ENCODE assay signal across 17 cellular contexts in the genomic region with DNA sequence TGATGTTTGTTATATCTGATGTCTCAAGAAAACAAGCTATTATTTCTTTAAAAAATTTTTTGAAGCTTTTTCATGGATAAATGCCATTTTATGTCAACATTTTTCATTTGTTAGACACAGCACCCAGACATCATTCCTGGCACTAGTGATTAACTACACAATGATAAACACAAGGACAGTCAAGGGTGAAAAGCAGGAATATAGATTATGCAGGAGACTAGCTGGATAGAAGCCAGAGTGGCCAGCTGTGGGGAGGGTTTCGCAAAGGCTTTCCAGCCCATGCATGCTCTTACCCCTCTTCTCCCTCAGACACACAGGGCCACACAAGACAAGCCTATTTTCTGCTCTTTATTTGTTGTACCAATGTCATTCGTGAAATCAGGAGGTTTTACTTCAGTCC.
DNase-seq lines count a peak whose midpoint lies in the region; ATAC-seq and TF ChIP-seq lines count a peak whose summit lies in the region.
"Had no signal": no experiment of that assay in that cellular context is flagged by ENCODE, and none has a peak within 500 bp of the region (broad histone marks: within the 10 kb centered on the region; RNA-seq: fewer than 3 reads in every experiment).

No MANE protein-coding gene starts in this region.

- H2BK120ac ChIP-seq in IMR-90 (ENCODE audit: low read depth, low read length), result no peak overlapping the region

- dilution Hi-C loops in IMR-90 (cut with HindIII; ENCODE audit: low sequenced_read_pairs, unreplicated experiment), result no loop called here

- no peak overlapping the region for H2AFZ ChIP-seq in IMR-90 (replicated peaks; ENCODE audit: low read length, poor library complexity)

- no peak overlapping the region for H3K18ac ChIP-seq in IMR-90 (ENCODE audit: low read depth, low read length)

- no peak overlapping the region for H4K91ac ChIP-seq in IMR-90 (ENCODE audit: insufficient read depth, low read depth, low read length)

- DNase-seq in BE2C, result peak; percentile 32
- DNase-seq in IMR-90, result peak; percentile 15
- DNase-seq in NCI-H2227 treated with DMSO at 0.1 percent for 48 hours (lab: John Stamatoyannopoulos, UW), result peak; percentile 59
- peak; percentile 4 for DNase-seq in choroid plexus epithelial cell (ENCODE audit: low read depth)
- no peak for DNase-seq in OCI-M1 (lab: John Stamatoyannopoulos, UW)
- no peak for DNase-seq in stimulated activated naive B cell treated with anti-CD40 and anti-IgM and Interleukin-4, amounts not matched to agents 10 μg/mL and 1 μg/mL and 100 μg/mL, for 72 hours
- DNase-seq in substantia nigra (lab: John Stamatoyannopoulos, UW), result no peak
- no peak for DNase-seq in effector CD4-positive, alpha-beta T cell
- DNase-seq: activated CD4-positive, alpha-beta T cell treated with anti-CD3 and anti-CD28 coated beads, Interleukin-2, amount 50 U/mL, for 48 hours; activated effector memory CD4-positive, alpha-beta T cell treated with Interleukin-2 at 50 U/mL for 16 hours; effector memory CD4-positive, alpha-beta T cell; NCI-H1930; stimulated activated CD8-positive, alpha-beta memory T cell treated with anti-CD3 and anti-CD28 coated beads, Interleukin-4, amount 100 ng/mL, for 48 hours; T-helper 9 cell; transverse colon had no signal

- H4K20me1 ChIP-seq in IMR-90 (ENCODE audit: insufficient read depth, low read length), result no peaks in the 10 kb centered on the region

- H3K9ac ChIP-seq in IMR-90 (ENCODE audit: low read depth, low read length), result no peak overlapping the region

- no peaks in the 10 kb centered on the region for H3K4me1 ChIP-seq in BE2C
- H3K4me1 ChIP-seq in IMR-90 (ENCODE audit: control insufficient read depth, insufficient read depth, low read length), result peaks cover 5% of the 10 kb centered on the region

- H3K4me3 ChIP-seq in BE2C (ENCODE audit: low read depth, low read length), result no peak overlapping the region
- H3K4me3 ChIP-seq in IMR-90 (ENCODE audit: insufficient read depth, low read depth, low read length), result no peak overlapping the region
- no peak overlapping the region for H3K4me3 ChIP-seq in choroid plexus epithelial cell (ENCODE audit: low read depth, low read length)
- H3K4me3 ChIP-seq: body of pancreas, transverse colon had no signal

- intact Hi-C loops in IMR-90 (cut with micrococcal nuclease), result no loop called here

- no peak for TF ChIP-seq RAD21 in IMR-90 (IDR thresholded peaks at IDR 0.05; ENCODE audit: low read length)

- CTCF ChIA-PET in IMR-90 (lab: Yijun Ruan, JAX), result interaction anchor here (1.2 kb wide), 1 partner anchor 15 kb away, joined by 3 read pairs; no protein-coding TSS in a partner anchor

- no TSS peak for BruUV-seq in IMR-90 (replicated peaks; lab: Mats Ljungman, UMichigan)

- H3K9me3 ChIP-seq in BE2C (no peaks in the 10 kb centered on the region), IMR-90 (ENCODE audit: control insufficient read depth, insufficient read depth, low read length) (no peaks in the 10 kb centered on the region)
- H3K9me3 ChIP-seq: body of pancreas, transverse colon had no signal

- H3K27ac ChIP-seq in IMR-90 (ENCODE audit: insufficient read depth, low read length) (no peak overlapping the region), substantia nigra (ENCODE audit: low read depth, low read length, poor library complexity, severe bottlenecking) (no peak overlapping the region)
- H3K27ac ChIP-seq: body of pancreas, transverse colon had no signal

- H3K4me1 Mint-ChIP-seq in stimulated activated naive B cell treated with anti-CD40 and anti-IgM and Interleukin-4, amounts not matched to agents 10 μg/mL and 1 μg/mL and 100 μg/mL, for 72 hours, result peaks cover 6 to 8% of the 10 kb centered on the region in 2 donors

- no peak overlapping the region for H3K4me2 ChIP-seq in IMR-90 (ENCODE audit: low read depth, low read length)

- in situ Hi-C loops in IMR-90 (cut with MboI; ENCODE audit: low sequenced_read_pairs), result no loop called here

- no peak overlapping the region for H3K14ac ChIP-seq in IMR-90 (replicated peaks; ENCODE audit: low read depth, low read length)

- no peak overlapping the region for H2BK5ac ChIP-seq in IMR-90 (ENCODE audit: low read depth, low read length, poor library complexity, severe bottlenecking)

- H3K27me3 ChIP-seq in BE2C, result no peaks in the 10 kb centered on the region
- H3K27me3 ChIP-seq in IMR-90 (ENCODE audit: control insufficient read depth, insufficient read depth, low read length), result no peaks in the 10 kb centered on the region
- H3K27me3 ChIP-seq: body of pancreas, transverse colon had no signal

- no peaks in the 10 kb centered on the region for H3K9me1 ChIP-seq in IMR-90 (ENCODE audit: insufficient read depth, low read length)

- H3K27me3 Mint-ChIP-seq in stimulated activated naive B cell treated with anti-CD40 and anti-IgM and Interleukin-4, amounts not matched to agents 10 μg/mL and 1 μg/mL and 100 μg/mL, for 72 hours, result no peaks in the 10 kb centered on the region

- no peak overlapping the region for H2BK15ac ChIP-seq in IMR-90 (ENCODE audit: low read depth, low read length)

- H3K4me3 Mint-ChIP-seq in stimulated activated naive B cell treated with anti-CD40 and anti-IgM and Interleukin-4, amounts not matched to agents 10 μg/mL and 1 μg/mL and 100 μg/mL, for 72 hours, result no peak overlapping the region

- H3K9me3 Mint-ChIP-seq in stimulated activated naive B cell treated with anti-CD40 and anti-IgM and Interleukin-4, amounts not matched to agents 10 μg/mL and 1 μg/mL and 100 μg/mL, for 72 hours, result no peaks in the 10 kb centered on the region

- H2BK20ac ChIP-seq in IMR-90 (ENCODE audit: low read depth, low read length), result no peak overlapping the region

- no peak for TF ChIP-seq CTCF in BE2C (IDR thresholded peaks at IDR 0.05; ENCODE audit: low read depth, low read length)
- TF ChIP-seq CTCF in IMR-90 (conservative IDR thresholded peaks at IDR 0.05; ENCODE audit: low read depth, low read length), result no peak
- no peak for TF ChIP-seq CTCF in choroid plexus epithelial cell (conservative IDR thresholded peaks at IDR 0.05; ENCODE audit: low read depth, low read length)

- WGBS in IMR-90 (ENCODE audit: extremely low coverage in 2 of 2, insufficient read length in 1 of 2), 2 experiments, result no CpG with 5 or more reads among the region's 2 CpGs

- no peaks in the 10 kb centered on the region for H3K36me3 ChIP-seq in BE2C
- H3K36me3 ChIP-seq in IMR-90 (ENCODE audit: control insufficient read depth, insufficient read depth, low read length), result no peaks in the 10 kb centered on the region
- H3K36me3 ChIP-seq: transverse colon had no signal

- no peak overlapping the region for H4K5ac ChIP-seq in IMR-90 (ENCODE audit: low read depth, low read length)

- no peaks in the 10 kb centered on the region for H3K36me3 Mint-ChIP-seq in stimulated activated naive B cell treated with anti-CD40 and anti-IgM and Interleukin-4, amounts not matched to agents 10 μg/mL and 1 μg/mL and 100 μg/mL, for 72 hours

- no peak overlapping the region for H2AK9ac ChIP-seq in IMR-90 (replicated peaks; ENCODE audit: low read depth, low read length, poor library complexity)

- no peak overlapping the region for H3K4ac ChIP-seq in IMR-90 (ENCODE audit: low read depth, low read length)

- H3K79me1 ChIP-seq in IMR-90 (ENCODE audit: low read depth in 1 of 2, low read length in 2 of 2), result no peaks in the 10 kb centered on the region

- no peak overlapping the region for H3K27ac Mint-ChIP-seq in stimulated activated naive B cell treated with anti-CD40 and anti-IgM and Interleukin-4, amounts not matched to agents 10 μg/mL and 1 μg/mL and 100 μg/mL, for 72 hours
- H3K27ac Mint-ChIP-seq: progenitor cell of endocrine pancreas had no signal

- no peak overlapping the region for H2AK5ac ChIP-seq in IMR-90 (ENCODE audit: low read depth, low read length)

- peak; percentile 28; the same call in 1 of the 2 replicates for ATAC-seq in IMR-90 (ENCODE audit: low read depth)
- no peak for ATAC-seq in stimulated activated naive B cell treated with anti-CD40 and anti-IgM and Interleukin-4, amounts not matched to agents 10 μg/mL and 1 μg/mL and 100 μg/mL, for 72 hours (replicated peaks)
- ATAC-seq: body of pancreas had no signal

- no peak overlapping the region for H3K23ac ChIP-seq in IMR-90 (ENCODE audit: low read depth, low read length)

- no peak for TF ChIP-seq POLR2A in IMR-90 (IDR thresholded peaks at IDR 0.05; ENCODE audit: low read depth, low read length)

- no peak overlapping the region for H4K8ac ChIP-seq in IMR-90 (ENCODE audit: low read depth in 2 of 2, low read length in 2 of 2)

- POLR2A ChIA-PET in IMR-90 (lab: Charles Lee; ENCODE audit: unreplicated experiment), result no interaction called here

- no peak overlapping the region for H3K56ac ChIP-seq in IMR-90 (ENCODE audit: extremely low read depth, insufficient read depth, low read length)

TF ChIP-seq in IMR-90, 13 proteins besides CTCF, POLR2A, EP300 and RAD21 (continues in another document):
- no peak for TF ChIP-seq BHLHE40 (IDR thresholded peaks at IDR 0.05; ENCODE audit: low read depth, low read length)
- no peak for TF ChIP-seq MXI1 (IDR thresholded peaks at IDR 0.05; ENCODE audit: borderline replicate concordance, low read depth, low read length)
- TF ChIP-seq, protein P1, sequence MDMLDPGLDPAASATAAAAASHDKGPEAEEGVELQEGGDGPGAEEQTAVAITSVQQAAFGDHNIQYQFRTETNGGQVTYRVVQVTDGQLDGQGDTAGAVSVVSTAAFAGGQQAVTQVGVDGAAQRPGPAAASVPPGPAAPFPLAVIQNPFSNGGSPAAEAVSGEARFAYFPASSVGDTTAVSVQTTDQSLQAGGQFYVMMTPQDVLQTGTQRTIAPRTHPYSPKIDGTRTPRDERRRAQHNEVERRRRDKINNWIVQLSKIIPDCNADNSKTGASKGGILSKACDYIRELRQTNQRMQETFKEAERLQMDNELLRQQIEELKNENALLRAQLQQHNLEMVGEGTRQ (IDR thresholded peaks at IDR 0.05; ENCODE audit: low read depth, low read length), result no peak
- TF ChIP-seq NFE2L2 (IDR thresholded peaks at IDR 0.05; ENCODE audit: low read depth, low read length), result no peak
- no peak for TF ChIP-seq CHD1 (IDR thresholded peaks at IDR 0.05; ENCODE audit: low read depth, low read length)
- TF ChIP-seq RFX5 (IDR thresholded peaks at IDR 0.05; ENCODE audit: low read depth, low read length), result no peak
- TF ChIP-seq MAFK (IDR thresholded peaks at IDR 0.05; ENCODE audit: low read depth, low read length), result no peak
- TF ChIP-seq SMC3 (IDR thresholded peaks at IDR 0.05; ENCODE audit: low read depth, low read length), result no peak
- TF ChIP-seq RCOR1 (IDR thresholded peaks at IDR 0.05; ENCODE audit: insufficient replicate concordance, low read length), result no peak
- TF ChIP-seq, protein P2, sequence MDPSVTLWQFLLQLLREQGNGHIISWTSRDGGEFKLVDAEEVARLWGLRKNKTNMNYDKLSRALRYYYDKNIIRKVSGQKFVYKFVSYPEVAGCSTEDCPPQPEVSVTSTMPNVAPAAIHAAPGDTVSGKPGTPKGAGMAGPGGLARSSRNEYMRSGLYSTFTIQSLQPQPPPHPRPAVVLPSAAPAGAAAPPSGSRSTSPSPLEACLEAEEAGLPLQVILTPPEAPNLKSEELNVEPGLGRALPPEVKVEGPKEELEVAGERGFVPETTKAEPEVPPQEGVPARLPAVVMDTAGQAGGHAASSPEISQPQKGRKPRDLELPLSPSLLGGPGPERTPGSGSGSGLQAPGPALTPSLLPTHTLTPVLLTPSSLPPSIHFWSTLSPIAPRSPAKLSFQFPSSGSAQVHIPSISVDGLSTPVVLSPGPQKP (IDR thresholded peaks at IDR 0.05; ENCODE audit: borderline replicate concordance, low read depth, low read length), result no peak

Comparison
In these comparisons a context has a peak if more than half of its experiments do, and no peak if none do; other contexts are left out.
1. DNase-seq: peak in BE2C (single experiment), IMR-90 (single experiment), NCI-H2227 treated with DMSO at 0.1 percent for 48 hours (single experiment) and choroid plexus epithelial cell (single experiment); none in OCI-M1 (single experiment), stimulated activated naive B cell treated with anti-CD40 and anti-IgM and Interleukin-4, amounts not matched to agents 10 μg/mL and 1 μg/mL and 100 μg/mL, for 72 hours (single experiment), substantia nigra (0 of 49) and effector CD4-positive, alpha-beta T cell (single experiment).